Comparison of ENCODE assay signal across 18 cellular contexts in genomic region chr5:80034559-80034958, GRCh38. TPM values are rescaled to one million over a fixed set of nuclear protein-coding genes. Genes with fewer than 3 reads are reported as not detected.
A peak's percentile ranks its signal among the peaks of the same experiment; 100 is the strongest.
DNase-seq lines count a peak whose midpoint lies in the region; ATAC-seq lines count a peak whose summit lies in the region.
"Had no signal": no experiment of that assay in that cellular context is flagged by ENCODE, and none has a peak within 500 bp of the region (broad histone marks: within the 10 kb centered on the region; RNA-seq: fewer than 3 reads in every experiment).

No MANE protein-coding gene starts in this region.

- peaks cover 34% of the 10 kb centered on the region for H3K27me3 Mint-ChIP-seq in activated CD8-positive, alpha-beta memory T cell treated with anti-CD3 and anti-CD28 coated beads, Interleukin-2, amount 10 ng/mL, durations not matched to agents 7 days and 5 days
- H3K27me3 Mint-ChIP-seq in activated naive CD8-positive, alpha-beta T cell: peaks cover 31% of the 10 kb centered on the region

- H3K4me3 ChIP-seq in iPS-18a (ENCODE audit: low read length) (peak overlapping the region; percentile 64), skeletal muscle cell (ENCODE audit: low read depth, low read length) (peak overlapping the region; percentile 17)
- H3K4me3 ChIP-seq: thoracic aorta had no signal

- no peaks in the 10 kb centered on the region for H3K9me3 Mint-ChIP-seq in activated CD8-positive, alpha-beta memory T cell treated with anti-CD3 and anti-CD28 coated beads, Interleukin-2, amount 10 ng/mL, durations not matched to agents 7 days and 5 days (ENCODE audit: low read depth)
- H3K9me3 Mint-ChIP-seq in activated naive CD8-positive, alpha-beta T cell (ENCODE audit: low read depth): no peaks in the 10 kb centered on the region

- H3K36me3 ChIP-seq in iPS-18a (ENCODE audit: control insufficient read depth, low read depth, low read length): no peaks in the 10 kb centered on the region
- H3K36me3 ChIP-seq: thoracic aorta had no signal

- ATAC-seq in activated CD8-positive, alpha-beta memory T cell treated with anti-CD3 and anti-CD28 coated beads, Interleukin-2, amount 10 ng/mL, durations not matched to agents 7 days and 5 days: no peak
- ATAC-seq: HCT116, HepG2 had no signal

- no peak overlapping the region for H3K27ac ChIP-seq in iPS-18a (ENCODE audit: low read length)
- H3K27ac ChIP-seq: epithelial cell of prostate, thoracic aorta had no signal

- CTCF ChIA-PET in activated CD8-positive, alpha-beta memory T cell treated with anti-CD3 and anti-CD28 coated beads, Interleukin-2, amount 10 ng/mL, durations not matched to agents 7 days and 5 days (lab: Charles Lee): interaction anchor here (0.6 kb wide), 1 partner anchor 243 kb away, joined by 3 read pairs; no protein-coding TSS in a partner anchor

- no peak for DNase-seq in activated CD8-positive, alpha-beta memory T cell treated with anti-CD3 and anti-CD28 coated beads, Interleukin-2, amount 10 ng/mL, durations not matched to agents 7 days and 5 days
- no peak for DNase-seq in activated CD8-positive, alpha-beta memory T cell treated with anti-CD3 and anti-CD28 coated beads, Interleukin-2, amount 50 U/mL, for 4 hours
- DNase-seq in skeletal muscle cell (ENCODE audit: low read depth) (no peak), pons (ENCODE audit: low spot score) (no peak), NCI-H446 (lab: John Stamatoyannopoulos, UW) (no peak)
- DNase-seq in stimulated activated CD4-positive, alpha-beta T cell treated with anti-CD3 and anti-CD28 coated beads, Interleukin-12 subunit alpha, Interleukin-12 subunit beta, amount 100 ng/mL, for 4 hours: no peak
- DNase-seq: ACHN; activated CD4-positive, alpha-beta T cell treated with anti-CD3 and anti-CD28 coated beads for 48 hours; aorta; NCI-H1694 treated with DMSO at 0.1 percent for 48 hours; NK-92 treated with Interleukin-12 subunit alpha and Interleukin-12 subunit beta, amount 100 ng/mL, for 24 hours; stimulated activated CD4-positive, alpha-beta T cell treated with anti-CD3 and anti-CD28 coated beads, Interleukin-4, amount 100 ng/mL, for 4 hours had no signal

- no peaks in the 10 kb centered on the region for H3K9me3 ChIP-seq in iPS-18a (ENCODE audit: control insufficient read depth, low read depth, low read length)
- H3K9me3 ChIP-seq: thoracic aorta had no signal

- H3K27ac Mint-ChIP-seq in activated CD8-positive, alpha-beta memory T cell treated with anti-CD3 and anti-CD28 coated beads, Interleukin-2, amount 10 ng/mL, durations not matched to agents 7 days and 5 days: no peak overlapping the region
- no peak overlapping the region for H3K27ac Mint-ChIP-seq in activated naive CD8-positive, alpha-beta T cell

- H3K9ac ChIP-seq in iPS-18a (ENCODE audit: low read length): peak overlapping the region; percentile 36

- H3K4me1 Mint-ChIP-seq in activated CD8-positive, alpha-beta memory T cell treated with anti-CD3 and anti-CD28 coated beads, Interleukin-2, amount 10 ng/mL, durations not matched to agents 7 days and 5 days: peaks cover 44% of the 10 kb centered on the region
- H3K4me1 Mint-ChIP-seq in activated naive CD8-positive, alpha-beta T cell (ENCODE audit: low read depth): peaks cover 22% of the 10 kb centered on the region

- peaks cover 3% of the 10 kb centered on the region for H3K36me3 Mint-ChIP-seq in activated CD8-positive, alpha-beta memory T cell treated with anti-CD3 and anti-CD28 coated beads, Interleukin-2, amount 10 ng/mL, durations not matched to agents 7 days and 5 days
- peaks cover 2% of the 10 kb centered on the region for H3K36me3 Mint-ChIP-seq in activated naive CD8-positive, alpha-beta T cell

- peaks cover 43% of the 10 kb centered on the region for H3K27me3 ChIP-seq in iPS-18a (ENCODE audit: control insufficient read depth, insufficient read depth, low read length)

- no peaks in the 10 kb centered on the region for H3K4me1 ChIP-seq in iPS-18a (ENCODE audit: control insufficient read depth, low read depth, low read length)

- H3K4me3 Mint-ChIP-seq in activated CD8-positive, alpha-beta memory T cell treated with anti-CD3 and anti-CD28 coated beads, Interleukin-2, amount 10 ng/mL, durations not matched to agents 7 days and 5 days: peak overlapping the region; percentile 64
- H3K4me3 Mint-ChIP-seq in activated naive CD8-positive, alpha-beta T cell: peak overlapping the region; percentile 76

RNA-seq across cellular contexts. Expression of gene THBS4, which starts 0.6 kb away (rescaled TPM):
- total RNA-seq in activated CD8-positive, alpha-beta memory T cell treated with anti-CD3 and anti-CD28 coated beads, Interleukin-2, amount 10 ng/mL, durations not matched to agents 7 days and 5 days: 1 to 10 TPM; 3.4 to 3.6 TPM

RNA-seq across cellular contexts. Expression of gene MTX3, which starts 43.5 kb away (rescaled TPM):
- 10 to 100 TPM; 31.4 to 39.8 TPM for total RNA-seq in activated CD8-positive, alpha-beta memory T cell treated with anti-CD3 and anti-CD28 coated beads, Interleukin-2, amount 10 ng/mL, durations not matched to agents 7 days and 5 days
